Comparison of ENCODE assay signal across 8 cellular contexts in genomic region chr1:67685067-67685557, GRCh38. TPM values are rescaled to one million over a fixed set of nuclear protein-coding genes. Genes with fewer than 3 reads are reported as not detected.
DNase-seq lines count a peak whose midpoint lies in the region; ATAC-seq and TF ChIP-seq lines count a peak whose summit lies in the region.

Gene GADD45A (plus strand): TSS chr1:67685201. CDS start chr1:67685495, 294 bp downstream.

- peak within 1 kb of the TSS; percentile 69 to 88 (median 80) for H3K4me3 ChIP-seq in right lobe of liver

- H3K4me1 ChIP-seq in right lobe of liver: peaks cover 0 to 28% (median 7%) of the 10 kb centered on the region in 4 donors

- ATAC-seq in GM19397 (IDR thresholded peaks at IDR 0.05; ENCODE audit: unreplicated experiment) (peak; percentile 82), HG03571 (IDR thresholded peaks at IDR 0.05; ENCODE audit: unreplicated experiment) (peak; percentile 86), right lobe of liver (peak; percentile 85 to 94 (median 88))

- peaks cover 1 to 7% of the 10 kb centered on the region in 2 donors for H3K36me3 Mint-ChIP-seq in CD14-positive monocyte

- H3K9me3 ChIP-seq in right lobe of liver: no peaks in the 10 kb centered on the region

- 0% methylated on average over 8 of the region's 39 CpGs for WGBS in right lobe of liver (ENCODE audit: insufficient coverage, low coverage, low lambda C conversion rate, missing lambda C conversion rate)

- intact Hi-C loops in CD14-positive monocyte (cut with micrococcal nuclease) (loop anchor here (5.0 to 10.0 kb wide), 4 partner anchors 37 to 1353 kb away; partner anchors contain the start of gene SERBP1 (in 1 of the 2)), right lobe of liver (cut with DNase I) (no loop called here)

- no peaks in the 10 kb centered on the region for H3K9me3 Mint-ChIP-seq in CD14-positive monocyte

- H3K4me1 Mint-ChIP-seq in CD14-positive monocyte: peaks cover 52% of the 10 kb centered on the region

- H3K27ac ChIP-seq in right lobe of liver: peak within 1 kb of the TSS; percentile 90 to 96 (median 93)

- TF ChIP-seq CTCF in CD14-positive monocyte (IDR thresholded peaks at IDR 0.05): no peak
- TF ChIP-seq CTCF in right lobe of liver (IDR thresholded peaks at IDR 0.05): no peak

- TF ChIP-seq POLR2A in right lobe of liver (IDR thresholded peaks at IDR 0.05): peak; percentile 100

- peaks cover 0 to 19% (median 5%) of the 10 kb centered on the region in 4 donors for H3K36me3 ChIP-seq in right lobe of liver

- H3K4me3 Mint-ChIP-seq in CD14-positive monocyte: peak within 1 kb of the TSS; percentile 88 to 91

- peak; percentile 97 for DNase-seq in CD14-positive monocyte (ENCODE audit: low spot score)
- peak; percentile 100 for DNase-seq in NCI-H82 (lab: John Stamatoyannopoulos, UW)
- peak; percentile 93 to 96 for DNase-seq in activated CD4-positive, alpha-beta T cell treated with anti-CD3 and anti-CD28 coated beads, Interleukin-2, amount 50 U/mL, for 48 hours
- DNase-seq in dermis microvascular lymphatic vessel endothelial cell (ENCODE audit: low read depth in 2 of 2): peak; percentile 99
- DNase-seq in right lobe of liver: peak; percentile 99
- peak; percentile 82 to 94 for DNase-seq in stimulated activated CD4-positive, alpha-beta T cell treated with anti-CD3 and anti-CD28 coated beads, Interleukin-4, amount 100 ng/mL, for 4 hours

- H3K27me3 ChIP-seq in right lobe of liver: no peaks in the 10 kb centered on the region

- peaks cover 1 to 3% (median 2%) of the 10 kb centered on the region in 3 donors for H3K27me3 Mint-ChIP-seq in CD14-positive monocyte (ENCODE audit: low read depth in 3 of 3)

- peak within 1 kb of the TSS; percentile 78 to 92 (median 89) for H3K27ac Mint-ChIP-seq in CD14-positive monocyte

RNA-seq across cellular contexts. Expression of gene GADD45A, which starts in this region (rescaled TPM):
- 1 to 10 TPM; 7.5 to 9.6 TPM for polyA plus RNA-seq in CD14-positive monocyte
- total RNA-seq in dermis microvascular lymphatic vessel endothelial cell (22.5 and 26.6 TPM in 2 replicates), right lobe of liver (10 to 100 TPM; 14.1 to 66.4 (median 43.6) TPM)

Comparison
In these comparisons a context has a peak if more than half of its experiments do, and no peak if none do; other contexts are left out.
1. Peak in every context shown above with its lines: DNase-seq, ATAC-seq, H3K4me3 ChIP-seq and H3K27ac ChIP-seq.
2. intact Hi-C loops: an anchor here in CD14-positive monocyte (5.0 to 10.0 kb wide); none called in right lobe of liver.